ENCODE assay signal across 9 cellular contexts in the genomic region with DNA sequence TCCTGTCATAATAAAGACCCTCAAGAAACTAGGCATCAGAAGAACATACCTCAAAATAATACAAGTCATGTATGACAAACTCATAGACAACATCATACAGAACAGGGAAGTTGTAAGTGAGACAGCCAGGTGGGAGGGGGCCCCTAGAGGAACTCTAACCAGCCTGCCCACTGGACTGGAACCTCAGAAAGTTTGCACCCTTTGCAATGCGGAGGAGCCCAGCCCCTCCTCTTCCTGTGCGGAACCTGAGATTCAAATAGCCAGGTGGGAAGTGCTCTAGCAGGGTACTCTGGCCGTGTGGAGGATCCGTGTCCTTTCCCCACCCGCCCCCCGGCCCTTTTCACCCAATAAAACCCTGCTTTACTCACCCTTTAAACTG.
DNase-seq lines count a peak whose midpoint lies in the region; ATAC-seq and TF ChIP-seq lines count a peak whose summit lies in the region.
"Had no signal": no experiment of that assay in that cellular context is flagged by ENCODE, and none has a peak within 500 bp of the region (broad histone marks: within the 10 kb centered on the region; RNA-seq: fewer than 3 reads in every experiment).

No MANE protein-coding gene starts in this region.

- H3K27ac Mint-ChIP-seq in GM23338: no peak overlapping the region; the same call in 1 of the 2 replicates
- H3K27ac Mint-ChIP-seq in stimulated activated naive B cell treated with anti-CD40 and anti-IgM and Interleukin-4, amounts not matched to agents 10 μg/mL and 1 μg/mL and 100 μg/mL, for 72 hours: peak overlapping the region; percentile 94

- no peaks in the 10 kb centered on the region for H3K79me2 ChIP-seq in GM23338 (replicated peaks; ENCODE audit: insufficient read depth)

- no peak overlapping the region for H3K27ac ChIP-seq in GM23338 (ENCODE audit: low read depth)

- ATAC-seq in GM23338: no peak
- peak; percentile 87 for ATAC-seq in HG03457 (IDR thresholded peaks at IDR 0.05; ENCODE audit: unreplicated experiment)
- peak; percentile 91 to 94 for ATAC-seq in stimulated activated naive B cell treated with anti-CD40 and anti-IgM and Interleukin-4, amounts not matched to agents 10 μg/mL and 1 μg/mL and 100 μg/mL, for 72 hours (replicated peaks)

- H3K9me2 ChIP-seq in GM23338 (ENCODE audit: insufficient read depth): 0 out of 2 replicates have a peak, but pooled peaks cover 4% of the 10 kb centered on the region

- peaks cover 3% of the 10 kb centered on the region; the same call in 1 of the 2 replicates for H3K4me1 ChIP-seq in GM23338 (ENCODE audit: insufficient read depth)

- H3K4me3 ChIP-seq in GM23338: no peak overlapping the region

- no peak for TF ChIP-seq CTCF in GM23338 (conservative IDR thresholded peaks at IDR 0.05; ENCODE audit: low read depth in 2 of 2)

- H3F3A ChIP-seq in GM23338 (replicated peaks; ENCODE audit: low read depth): no peaks in the 10 kb centered on the region

- peak; percentile 51 for TF ChIP-seq POLR2A in GM18951 (IDR thresholded peaks at IDR 0.05; ENCODE audit: extremely low read depth, insufficient read depth, insufficient read length)

- H3K4me3 Mint-ChIP-seq in GM23338: no peak overlapping the region
- H3K4me3 Mint-ChIP-seq in stimulated activated naive B cell treated with anti-CD40 and anti-IgM and Interleukin-4, amounts not matched to agents 10 μg/mL and 1 μg/mL and 100 μg/mL, for 72 hours: peak overlapping the region; percentile 81 to 85

- no peaks in the 10 kb centered on the region for H3K27me3 Mint-ChIP-seq in GM23338 (ENCODE audit: insufficient read depth, low read depth, poor library complexity)
- H3K27me3 Mint-ChIP-seq in stimulated activated naive B cell treated with anti-CD40 and anti-IgM and Interleukin-4, amounts not matched to agents 10 μg/mL and 1 μg/mL and 100 μg/mL, for 72 hours: no peaks in the 10 kb centered on the region

- DNase-seq in GM23338 (ENCODE audit: low spot score) (no peak), cardiac septum (ENCODE audit: low spot score) (no peak), mesenteric fat pad (ENCODE audit: low spot score) (no peak), posterior vena cava (ENCODE audit: low spot score) (no peak)
- peak; percentile 67 for DNase-seq in stimulated activated naive B cell treated with anti-CD40 and anti-IgM and Interleukin-4, amounts not matched to agents 10 μg/mL and 1 μg/mL and 100 μg/mL, for 72 hours
- DNase-seq: NCI-H1092 treated with DMSO at 0.1 percent for 48 hours, occipital lobe had no signal

- intact Hi-C loops in cardiac septum (cut with DNase I): no loop called here
- intact Hi-C loops in posterior vena cava (cut with DNase I): no loop called here

- H3K9me3 Mint-ChIP-seq in GM23338: peaks cover 14% of the 10 kb centered on the region
- peaks cover 6 to 9% of the 10 kb centered on the region in 2 donors for H3K9me3 Mint-ChIP-seq in stimulated activated naive B cell treated with anti-CD40 and anti-IgM and Interleukin-4, amounts not matched to agents 10 μg/mL and 1 μg/mL and 100 μg/mL, for 72 hours

- peak overlapping the region; percentile 90 for H2AFZ ChIP-seq in GM23338

- H3K4me1 Mint-ChIP-seq in GM23338: no peaks in the 10 kb centered on the region; the same call in 2 of the 3 replicates
- H3K4me1 Mint-ChIP-seq in stimulated activated naive B cell treated with anti-CD40 and anti-IgM and Interleukin-4, amounts not matched to agents 10 μg/mL and 1 μg/mL and 100 μg/mL, for 72 hours: peaks cover 19 to 46% of the 10 kb centered on the region in 2 donors

- H3K27me3 ChIP-seq in GM23338 (ENCODE audit: insufficient read depth): no peaks in the 10 kb centered on the region

- H3K36me3 ChIP-seq in GM23338 (ENCODE audit: insufficient read depth): no peaks in the 10 kb centered on the region; the same call in 1 of the 2 replicates

- peaks cover 10% of the 10 kb centered on the region; the same call in 2 of the 3 replicates for H3K36me3 Mint-ChIP-seq in GM23338 (ENCODE audit: low read depth)
- H3K36me3 Mint-ChIP-seq in stimulated activated naive B cell treated with anti-CD40 and anti-IgM and Interleukin-4, amounts not matched to agents 10 μg/mL and 1 μg/mL and 100 μg/mL, for 72 hours: peaks cover 9% of the 10 kb centered on the region in 2 donors

- H3K4me2 ChIP-seq in GM23338: no peak overlapping the region

- in situ Hi-C loops in GM18951 (cut with MboI; ENCODE audit: low sequenced_read_pairs, unreplicated experiment): no loop called here

- H4K20me1 ChIP-seq in GM23338 (replicated peaks; ENCODE audit: insufficient read depth): no peaks in the 10 kb centered on the region

TF ChIP-seq in GM23338, 12 proteins besides CTCF, POLR2A, EP300 and RAD21 (continues in another document):
- TF ChIP-seq, protein P1, sequence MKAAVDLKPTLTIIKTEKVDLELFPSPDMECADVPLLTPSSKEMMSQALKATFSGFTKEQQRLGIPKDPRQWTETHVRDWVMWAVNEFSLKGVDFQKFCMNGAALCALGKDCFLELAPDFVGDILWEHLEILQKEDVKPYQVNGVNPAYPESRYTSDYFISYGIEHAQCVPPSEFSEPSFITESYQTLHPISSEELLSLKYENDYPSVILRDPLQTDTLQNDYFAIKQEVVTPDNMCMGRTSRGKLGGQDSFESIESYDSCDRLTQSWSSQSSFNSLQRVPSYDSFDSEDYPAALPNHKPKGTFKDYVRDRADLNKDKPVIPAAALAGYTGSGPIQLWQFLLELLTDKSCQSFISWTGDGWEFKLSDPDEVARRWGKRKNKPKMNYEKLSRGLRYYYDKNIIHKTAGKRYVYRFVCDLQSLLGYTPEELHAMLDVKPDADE (IDR thresholded peaks at IDR 0.05): no peak
- TF ChIP-seq CREB1 (CRISPR knock-in tag; IDR thresholded peaks at IDR 0.05; ENCODE audit: low read depth): no peak
- TF ChIP-seq, protein P2, sequence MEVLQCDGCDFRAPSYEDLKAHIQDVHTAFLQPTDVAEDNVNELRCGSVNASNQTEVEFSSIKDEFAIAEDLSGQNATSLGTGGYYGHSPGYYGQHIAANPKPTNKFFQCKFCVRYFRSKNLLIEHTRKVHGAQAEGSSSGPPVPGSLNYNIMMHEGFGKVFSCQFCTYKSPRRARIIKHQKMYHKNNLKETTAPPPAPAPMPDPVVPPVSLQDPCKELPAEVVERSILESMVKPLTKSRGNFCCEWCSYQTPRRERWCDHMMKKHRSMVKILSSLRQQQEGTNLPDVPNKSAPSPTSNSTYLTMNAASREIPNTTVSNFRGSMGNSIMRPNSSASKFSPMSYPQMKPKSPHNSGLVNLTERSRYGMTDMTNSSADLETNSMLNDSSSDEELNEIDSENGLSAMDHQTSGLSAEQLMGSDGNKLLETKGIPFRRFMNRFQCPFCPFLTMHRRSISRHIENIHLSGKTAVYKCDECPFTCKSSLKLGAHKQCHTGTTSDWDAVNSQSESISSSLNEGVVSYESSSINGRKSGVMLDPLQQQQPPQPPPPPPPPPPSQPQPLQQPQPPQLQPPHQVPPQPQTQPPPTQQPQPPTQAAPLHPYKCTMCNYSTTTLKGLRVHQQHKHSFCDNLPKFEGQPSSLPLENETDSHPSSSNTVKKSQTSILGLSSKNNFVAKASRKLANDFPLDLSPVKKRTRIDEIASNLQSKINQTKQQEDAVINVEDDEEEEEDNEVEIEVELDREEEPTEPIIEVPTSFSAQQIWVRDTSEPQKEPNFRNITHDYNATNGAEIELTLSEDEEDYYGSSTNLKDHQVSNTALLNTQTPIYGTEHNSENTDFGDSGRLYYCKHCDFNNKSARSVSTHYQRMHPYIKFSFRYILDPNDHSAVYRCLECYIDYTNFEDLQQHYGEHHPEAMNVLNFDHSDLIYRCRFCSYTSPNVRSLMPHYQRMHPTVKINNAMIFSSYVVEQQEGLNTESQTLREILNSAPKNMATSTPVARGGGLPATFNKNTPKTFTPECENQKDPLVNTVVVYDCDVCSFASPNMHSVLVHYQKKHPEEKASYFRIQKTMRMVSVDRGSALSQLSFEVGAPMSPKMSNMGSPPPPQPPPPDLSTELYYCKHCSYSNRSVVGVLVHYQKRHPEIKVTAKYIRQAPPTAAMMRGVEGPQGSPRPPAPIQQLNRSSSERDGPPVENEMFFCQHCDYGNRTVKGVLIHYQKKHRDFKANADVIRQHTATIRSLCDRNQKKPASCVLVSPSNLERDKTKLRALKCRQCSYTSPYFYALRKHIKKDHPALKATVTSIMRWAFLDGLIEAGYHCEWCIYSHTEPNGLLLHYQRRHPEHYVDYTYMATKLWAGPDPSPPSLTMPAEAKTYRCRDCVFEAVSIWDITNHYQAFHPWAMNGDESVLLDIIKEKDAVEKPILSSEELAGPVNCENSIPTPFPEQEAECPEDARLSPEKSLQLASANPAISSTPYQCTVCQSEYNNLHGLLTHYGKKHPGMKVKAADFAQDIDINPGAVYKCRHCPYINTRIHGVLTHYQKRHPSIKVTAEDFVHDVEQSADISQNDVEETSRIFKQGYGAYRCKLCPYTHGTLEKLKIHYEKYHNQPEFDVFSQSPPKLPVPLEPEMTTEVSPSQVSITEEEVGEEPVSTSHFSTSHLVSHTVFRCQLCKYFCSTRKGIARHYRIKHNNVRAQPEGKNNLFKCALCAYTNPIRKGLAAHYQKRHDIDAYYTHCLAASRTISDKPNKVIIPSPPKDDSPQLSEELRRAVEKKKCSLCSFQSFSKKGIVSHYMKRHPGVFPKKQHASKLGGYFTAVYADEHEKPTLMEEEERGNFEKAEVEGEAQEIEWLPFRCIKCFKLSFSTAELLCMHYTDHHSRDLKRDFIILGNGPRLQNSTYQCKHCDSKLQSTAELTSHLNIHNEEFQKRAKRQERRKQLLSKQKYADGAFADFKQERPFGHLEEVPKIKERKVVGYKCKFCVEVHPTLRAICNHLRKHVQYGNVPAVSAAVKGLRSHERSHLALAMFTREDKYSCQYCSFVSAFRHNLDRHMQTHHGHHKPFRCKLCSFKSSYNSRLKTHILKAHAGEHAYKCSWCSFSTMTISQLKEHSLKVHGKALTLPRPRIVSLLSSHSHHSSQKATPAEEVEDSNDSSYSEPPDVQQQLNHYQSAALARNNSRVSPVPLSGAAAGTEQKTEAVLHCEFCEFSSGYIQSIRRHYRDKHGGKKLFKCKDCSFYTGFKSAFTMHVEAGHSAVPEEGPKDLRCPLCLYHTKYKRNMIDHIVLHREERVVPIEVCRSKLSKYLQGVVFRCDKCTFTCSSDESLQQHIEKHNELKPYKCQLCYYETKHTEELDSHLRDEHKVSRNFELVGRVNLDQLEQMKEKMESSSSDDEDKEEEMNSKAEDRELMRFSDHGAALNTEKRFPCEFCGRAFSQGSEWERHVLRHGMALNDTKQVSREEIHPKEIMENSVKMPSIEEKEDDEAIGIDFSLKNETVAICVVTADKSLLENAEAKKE (CRISPR knock-in tag; IDR thresholded peaks at IDR 0.05): no peak
- TF ChIP-seq ZNF331 (CRISPR knock-in tag; IDR thresholded peaks at IDR 0.05; ENCODE audit: low read depth): no peak
- TF ChIP-seq NANOG (IDR thresholded peaks at IDR 0.05; ENCODE audit: borderline replicate concordance): no peak
- no peak for TF ChIP-seq EZH2 (IDR thresholded peaks at IDR 0.05; ENCODE audit: low read depth, unreplicated experiment)
- no peak for TF ChIP-seq POLR2AphosphoS5 (IDR thresholded peaks at IDR 0.05; ENCODE audit: low read depth)
- no peak for TF ChIP-seq JUNB (IDR thresholded peaks at IDR 0.05; ENCODE audit: unreplicated experiment)
- no peak for TF ChIP-seq ZNF114 (CRISPR knock-in tag; IDR thresholded peaks at IDR 0.05)
- TF ChIP-seq STAT1 (IDR thresholded peaks at IDR 0.05; ENCODE audit: unreplicated experiment): no peak
